Comparison of ENCODE assay signal across 32 cellular contexts in genomic region chr17:63557416-63557815, GRCh38. TPM values are rescaled to one million over a fixed set of nuclear protein-coding genes. Genes with fewer than 3 reads are reported as not detected.
"Had no signal": no experiment of that assay in that cellular context is flagged by ENCODE, and none has a peak within 500 bp of the region (broad histone marks: within the 10 kb centered on the region; RNA-seq: fewer than 3 reads in every experiment).

No MANE protein-coding gene starts in this region.

- DNase-seq: activated CD8-positive, alpha-beta memory T cell treated with anti-CD3 and anti-CD28 coated beads for 24 hours; activated naive CD4-positive, alpha-beta T cell; activated T-cell treated with anti-CD3 and anti-CD28 coated beads, Interleukin-2, amount 50 U/mL, for 1 hour; amniotic stem cell; brain microvascular endothelial cell; cortex of kidney; esophagus squamous epithelium; foreskin melanocyte; left cardiac atrium; naive B cell; nucleus accumbens; pancreas; psoas muscle; sigmoid colon; small intestine; stimulated activated CD4-positive, alpha-beta T cell treated with anti-CD3 and anti-CD28 coated beads, Interleukin-4, amount 100 ng/mL, for 24 hours; stimulated activated naive CD8-positive, alpha-beta T cell treated with anti-CD3 and anti-CD28 coated beads, Interleukin-15, amount 100 ng/mL, for 72 hours; T-helper 9 cell; thyroid gland; upper lobe of left lung; WERI-Rb-1 had no signal

- H3K27ac ChIP-seq: brain microvascular endothelial cell, esophagus squamous epithelium, pancreas, psoas muscle, sigmoid colon, thyroid gland, upper lobe of left lung, WERI-Rb-1 had no signal

- H3K36me3 ChIP-seq: brain microvascular endothelial cell, esophagus squamous epithelium, pancreas, sigmoid colon, thyroid gland, upper lobe of left lung had no signal

- H3K27ac Mint-ChIP-seq: endodermal cell; mesothelial cell of epicardium; stimulated activated effector memory CD8-positive, alpha-beta T cell treated with anti-CD3 and anti-CD28 coated beads, Interleukin-12 subunit alpha, Interleukin-12 subunit beta, amount 100 ng/mL, for 72 hours; stimulated activated naive CD8-positive, alpha-beta T cell treated with anti-CD3 and anti-CD28 coated beads, Interleukin-15, amount 100 ng/mL, for 72 hours had no signal

- FAIRE-seq: astrocyte, keratinocyte, pancreas, small intestine, TTC549 had no signal

- H3K9me3 Mint-ChIP-seq: naive B cell; neural crest cell; stimulated activated effector memory CD8-positive, alpha-beta T cell treated with anti-CD3 and anti-CD28 coated beads, Interleukin-12 subunit alpha, Interleukin-12 subunit beta, amount 100 ng/mL, for 72 hours had no signal

- H3K27me3 ChIP-seq: brain microvascular endothelial cell, esophagus squamous epithelium, pancreas, sigmoid colon, thyroid gland, upper lobe of left lung had no signal

- H3K27me3 Mint-ChIP-seq: naive B cell; stimulated activated naive CD8-positive, alpha-beta T cell treated with anti-CD3 and anti-CD28 coated beads, Interleukin-15, amount 100 ng/mL, for 72 hours had no signal

- H3K4me3 ChIP-seq: esophagus squamous epithelium, pancreas, psoas muscle, sigmoid colon, thyroid gland, upper lobe of left lung had no signal

- H3K4me3 Mint-ChIP-seq: endodermal cell; mesothelial cell of epicardium; neural crest cell; stimulated activated effector memory CD8-positive, alpha-beta T cell treated with anti-CD3 and anti-CD28 coated beads, Interleukin-12 subunit alpha, Interleukin-12 subunit beta, amount 100 ng/mL, for 72 hours had no signal

- H3K9me3 ChIP-seq: esophagus squamous epithelium, pancreas, psoas muscle, sigmoid colon, thyroid gland, upper lobe of left lung had no signal

- ATAC-seq: activated CD4-positive, CD25-positive, alpha-beta regulatory T cell treated with anti-CD3 and anti-CD28 coated beads, Interleukin-2, amount 50 U/mL, for 24 hours; left cardiac atrium; pancreas; psoas muscle; stimulated activated effector memory CD8-positive, alpha-beta T cell treated with anti-CD3 and anti-CD28 coated beads, Interleukin-12 subunit alpha, Interleukin-12 subunit beta, amount 100 ng/mL, for 72 hours; stimulated activated naive CD8-positive, alpha-beta T cell treated with anti-CD3 and anti-CD28 coated beads, Interleukin-15, amount 100 ng/mL, for 72 hours had no signal

RNA-seq across cellular contexts. Expression of gene KCNH6, which starts 34.3 kb away (rescaled TPM):
- total RNA-seq: astrocyte; cardiac septum; chondrocyte; esophagus squamous epithelium; left cardiac atrium; mesothelial cell of epicardium; psoas muscle; sigmoid colon; T-helper 1 cell treated with Interleukin-12 subunit alpha and Interleukin-12 subunit beta and Interleukin-4 antibody, amounts not matched to agents 30 ng/mL and 1 ng/mL, for 36 hours had no signal
- polyA plus RNA-seq: keratinocyte, psoas muscle had no signal
